ENCODE assay signal across 24 cellular contexts in the genomic region with DNA sequence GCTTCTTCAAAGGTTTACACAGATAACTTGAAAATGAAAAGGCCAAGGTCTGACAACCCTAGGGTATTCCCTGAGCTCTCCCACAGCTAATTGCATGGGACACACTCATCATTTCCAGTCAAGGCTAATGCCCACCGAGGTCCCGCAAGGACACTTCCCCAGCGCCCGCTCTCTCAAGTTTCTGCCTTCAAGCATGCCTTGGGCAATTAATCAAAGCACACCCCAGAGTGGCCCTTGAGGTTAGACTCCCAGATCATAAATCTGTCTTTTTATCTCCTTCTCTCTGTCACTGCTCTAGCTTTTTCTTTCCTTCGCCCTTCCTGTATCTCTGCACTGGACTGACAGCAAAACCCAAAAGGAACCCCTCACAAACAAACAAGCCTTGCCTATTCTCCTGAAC.
"Had no signal": no experiment of that assay in that cellular context is flagged by ENCODE, and none has a peak within 500 bp of the region (broad histone marks: within the 10 kb centered on the region; RNA-seq: fewer than 3 reads in every experiment).

No MANE protein-coding gene starts in this region.

- H3K4me3 ChIP-seq: dorsolateral prefrontal cortex, lung, mucosa of descending colon, neural progenitor cell, prostate gland, right atrium auricular region, sigmoid colon, testis, tibial artery, upper lobe of left lung had no signal

- H3K4me1 Mint-ChIP-seq: immature natural killer cell; memory B cell; naive B cell; neural progenitor cell; stimulated activated memory B cell treated with anti-CD40 and anti-IgM and Interleukin-4, amounts not matched to agents 10 μg/mL and 1 μg/mL and 100 μg/mL, for 72 hours had no signal

- H3K27me3 ChIP-seq: dorsolateral prefrontal cortex, neural progenitor cell, right atrium auricular region, sigmoid colon, testis, tibial artery, upper lobe of left lung had no signal

- H3K4me2 ChIP-seq: neural progenitor cell had no signal

- H3K27ac ChIP-seq: neural progenitor cell, prostate gland, right atrium auricular region, sigmoid colon, testis, tibial artery, upper lobe of left lung had no signal

- H3K9me3 ChIP-seq: mucosa of descending colon, prostate gland, right atrium auricular region, sigmoid colon, testis, tibial artery, upper lobe of left lung had no signal

- ATAC-seq: left colon; mucosa of descending colon; natural killer cell treated with Interleukin-12 subunit alpha and Interleukin-12 subunit beta and Interleukin-15 and Interleukin-18, amount 100 ng/mL, for 72 hours; stimulated activated memory B cell treated with anti-CD40 and anti-IgM and Interleukin-4, amounts not matched to agents 10 μg/mL and 1 μg/mL and 100 μg/mL, for 72 hours; stimulated activated naive CD8-positive, alpha-beta T cell treated with anti-CD3 and anti-CD28 coated beads, Interleukin-15, Interleukin-2, amounts not matched to agents 100 U/mL and 50 U/mL, for 24 hours had no signal

- H3K4me3 Mint-ChIP-seq: immature natural killer cell; memory B cell; naive B cell; natural killer cell treated with Interleukin-12 subunit alpha and Interleukin-12 subunit beta and Interleukin-15 and Interleukin-18, amount 100 ng/mL, for 72 hours; neural progenitor cell; stimulated activated memory B cell treated with anti-CD40 and anti-IgM and Interleukin-4, amounts not matched to agents 10 μg/mL and 1 μg/mL and 100 μg/mL, for 72 hours had no signal

- DNase-seq: effector CD4-positive, alpha-beta T cell; hypothalamus; immature natural killer cell; islet precursor cell; kidney glomerular epithelial cell; left colon; mucosa of descending colon; naive B cell; sigmoid colon; stimulated activated CD4-positive, alpha-beta T cell treated with anti-CD3 and anti-CD28 coated beads, Interleukin-2, amount 100 ng/mL, for 24 hours; stimulated activated CD4-positive, alpha-beta T cell treated with anti-CD3 and anti-CD28 coated beads, Interleukin-4, amount 100 ng/mL, for 24 hours; stimulated activated naive CD8-positive, alpha-beta T cell treated with anti-CD3 and anti-CD28 coated beads, Interleukin-15, Interleukin-2, amounts not matched to agents 100 U/mL and 50 U/mL, for 24 hours; substantia nigra; testis; tibial artery; upper lobe of left lung had no signal

- H3K4me1 ChIP-seq: neural progenitor cell, prostate gland, right atrium auricular region, sigmoid colon, testis, tibial artery, upper lobe of left lung had no signal

- H3K36me3 ChIP-seq: neural progenitor cell had no signal

- H3K9me3 Mint-ChIP-seq: immature natural killer cell; memory B cell; naive B cell; natural killer cell treated with Interleukin-12 subunit alpha and Interleukin-12 subunit beta and Interleukin-15 and Interleukin-18, amount 100 ng/mL, for 72 hours; neural progenitor cell; stimulated activated memory B cell treated with anti-CD40 and anti-IgM and Interleukin-4, amounts not matched to agents 10 μg/mL and 1 μg/mL and 100 μg/mL, for 72 hours had no signal

- H3K27me3 Mint-ChIP-seq: memory B cell; naive B cell; natural killer cell treated with Interleukin-12 subunit alpha and Interleukin-12 subunit beta and Interleukin-15 and Interleukin-18, amount 100 ng/mL, for 72 hours; stimulated activated memory B cell treated with anti-CD40 and anti-IgM and Interleukin-4, amounts not matched to agents 10 μg/mL and 1 μg/mL and 100 μg/mL, for 72 hours had no signal

- H3K27ac Mint-ChIP-seq: immature natural killer cell; memory B cell; naive B cell; neural progenitor cell; stimulated activated memory B cell treated with anti-CD40 and anti-IgM and Interleukin-4, amounts not matched to agents 10 μg/mL and 1 μg/mL and 100 μg/mL, for 72 hours had no signal

- H2AFZ ChIP-seq: neural progenitor cell had no signal
